Comparison of ENCODE assay signal across 12 cellular contexts in genomic region chr5:135436856-135437795, GRCh38. TPM values are rescaled to one million over a fixed set of nuclear protein-coding genes. Genes with fewer than 3 reads are reported as not detected.
DNase-seq lines count a peak whose midpoint lies in the region; ATAC-seq lines count a peak whose summit lies in the region.
"Had no signal": no experiment of that assay in that cellular context is flagged by ENCODE, and none has a peak within 500 bp of the region (broad histone marks: within the 10 kb centered on the region; RNA-seq: fewer than 3 reads in every experiment).

No MANE protein-coding gene starts in this region.

- H3K4me1 Mint-ChIP-seq in activated T-cell treated with anti-CD3 and anti-CD28 coated beads, Interleukin-2, amount 50 U/mL, for 4 hours (ENCODE audit: low read depth) = no peaks in the 10 kb centered on the region

- no peak overlapping the region for H3K4me3 Mint-ChIP-seq in activated T-cell treated with anti-CD3 and anti-CD28 coated beads, Interleukin-2, amount 50 U/mL, for 4 hours
- H3K4me3 Mint-ChIP-seq: natural killer cell treated with Interleukin-12 subunit alpha and Interleukin-12 subunit beta and Interleukin-15 and Interleukin-18, amount 100 ng/mL, for 72 hours had no signal

- intact Hi-C loops in left colon (cut with DNase I, micrococcal nuclease) = no loop called here

- H3K36me3 Mint-ChIP-seq in activated T-cell treated with anti-CD3 and anti-CD28 coated beads, Interleukin-2, amount 50 U/mL, for 4 hours (ENCODE audit: insufficient read depth) = no peaks in the 10 kb centered on the region
- H3K36me3 Mint-ChIP-seq: activated naive CD4-positive, alpha-beta T cell treated with anti-CD3 and anti-CD28 coated beads, Interleukin-2, amount 50 U/mL, for 72 hours; natural killer cell treated with Interleukin-12 subunit alpha and Interleukin-12 subunit beta and Interleukin-15 and Interleukin-18, amount 100 ng/mL, for 72 hours had no signal

- peak; percentile 64 for DNase-seq in A172 (ENCODE audit: low spot score)
- peak; percentile 86 for DNase-seq in SKM-1 (lab: John Stamatoyannopoulos, UW; ENCODE audit: unreplicated experiment)
- DNase-seq in medulla oblongata (ENCODE audit: extremely low spot score) = peak; percentile 67
- no peak for DNase-seq in left colon
- no peak for DNase-seq in activated T-cell treated with anti-CD3 and anti-CD28 coated beads, Interleukin-2, amount 50 U/mL, for 4 hours
- DNase-seq: NCI-H1417; stimulated activated CD4-positive, alpha-beta T cell treated with anti-CD3 and anti-CD28 coated beads, Interleukin-4, amount 100 ng/mL, for 24 hours had no signal

- H3K27me3 Mint-ChIP-seq in activated T-cell treated with anti-CD3 and anti-CD28 coated beads, Interleukin-2, amount 50 U/mL, for 4 hours (ENCODE audit: low read depth) = peaks cover 14% of the 10 kb centered on the region

- H3K9me3 Mint-ChIP-seq in activated T-cell treated with anti-CD3 and anti-CD28 coated beads, Interleukin-2, amount 50 U/mL, for 4 hours = no peaks in the 10 kb centered on the region
- H3K9me3 Mint-ChIP-seq: activated naive CD4-positive, alpha-beta T cell treated with anti-CD3 and anti-CD28 coated beads, Interleukin-2, amount 50 U/mL, for 72 hours; natural killer cell treated with Interleukin-12 subunit alpha and Interleukin-12 subunit beta and Interleukin-15 and Interleukin-18, amount 100 ng/mL, for 72 hours had no signal

- ATAC-seq in GM18868 (IDR thresholded peaks at IDR 0.05; ENCODE audit: unreplicated experiment) (peak; percentile 35), GM19324 (IDR thresholded peaks at IDR 0.05; ENCODE audit: low FRiP score, unreplicated experiment) (no peak), left colon (no peak), GM18907 (IDR thresholded peaks at IDR 0.05; ENCODE audit: unreplicated experiment) (no peak)
- ATAC-seq in activated T-cell treated with anti-CD3 and anti-CD28 coated beads, Interleukin-2, amount 50 U/mL, for 4 hours = no peak
- ATAC-seq: activated naive CD4-positive, alpha-beta T cell treated with anti-CD3 and anti-CD28 coated beads, Interleukin-2, amount 50 U/mL, for 72 hours; natural killer cell treated with Interleukin-12 subunit alpha and Interleukin-12 subunit beta and Interleukin-15 and Interleukin-18, amount 100 ng/mL, for 72 hours had no signal

RNA-seq across cellular contexts. Expression of gene DCANP1, which starts 10.0 kb away (rescaled TPM):
- total RNA-seq in A172 (2014; rRNA removed; shearing (Covaris generic)) = not detected in 2 replicates
- under 1 TPM in 1 of 2 donors, not detected in 1; 0.08 TPM for total RNA-seq in left colon
- total RNA-seq in activated T-cell treated with anti-CD3 and anti-CD28 coated beads, Interleukin-2, amount 50 U/mL, for 4 hours = not detected
- total RNA-seq: activated naive CD4-positive, alpha-beta T cell treated with anti-CD3 and anti-CD28 coated beads, Interleukin-2, amount 50 U/mL, for 72 hours; natural killer cell treated with Interleukin-12 subunit alpha and Interleukin-12 subunit beta and Interleukin-15 and Interleukin-18, amount 100 ng/mL, for 72 hours had no signal

RNA-seq across cellular contexts. Expression of gene TIFAB, which starts 15.0 kb away (rescaled TPM):
- total RNA-seq in A172 (2014; rRNA removed; shearing (Covaris generic)) = not detected in 2 replicates
- total RNA-seq in left colon = under 1 TPM; 0.09 to 0.31 TPM
- total RNA-seq in activated T-cell treated with anti-CD3 and anti-CD28 coated beads, Interleukin-2, amount 50 U/mL, for 4 hours = not detected
- total RNA-seq: activated naive CD4-positive, alpha-beta T cell treated with anti-CD3 and anti-CD28 coated beads, Interleukin-2, amount 50 U/mL, for 72 hours; natural killer cell treated with Interleukin-12 subunit alpha and Interleukin-12 subunit beta and Interleukin-15 and Interleukin-18, amount 100 ng/mL, for 72 hours had no signal

RNA-seq across cellular contexts. Expression of gene MACROH2A1, which starts 38.1 kb away (rescaled TPM):
- total RNA-seq in A172 (2014; rRNA removed; shearing (Covaris generic)) = 339 and 388 TPM in 2 replicates
- 100 to 1,000 TPM; 212 to 216 TPM for total RNA-seq in left colon
- 100 to 1,000 TPM; 204 to 234 (median 207) TPM for total RNA-seq in activated T-cell treated with anti-CD3 and anti-CD28 coated beads, Interleukin-2, amount 50 U/mL, for 4 hours

Comparison
In these comparisons a context has a peak if more than half of its experiments do, and no peak if none do; other contexts are left out.
1. DNase-seq: peak in A172 (single experiment), SKM-1 (single experiment) and medulla oblongata (single experiment); none in left colon (0 of 2) and activated T-cell treated with anti-CD3 and anti-CD28 coated beads, Interleukin-2, amount 50 U/mL, for 4 hours (single experiment).